8 cellular contexts compared by ENCODE assay signal in the genomic region with DNA sequence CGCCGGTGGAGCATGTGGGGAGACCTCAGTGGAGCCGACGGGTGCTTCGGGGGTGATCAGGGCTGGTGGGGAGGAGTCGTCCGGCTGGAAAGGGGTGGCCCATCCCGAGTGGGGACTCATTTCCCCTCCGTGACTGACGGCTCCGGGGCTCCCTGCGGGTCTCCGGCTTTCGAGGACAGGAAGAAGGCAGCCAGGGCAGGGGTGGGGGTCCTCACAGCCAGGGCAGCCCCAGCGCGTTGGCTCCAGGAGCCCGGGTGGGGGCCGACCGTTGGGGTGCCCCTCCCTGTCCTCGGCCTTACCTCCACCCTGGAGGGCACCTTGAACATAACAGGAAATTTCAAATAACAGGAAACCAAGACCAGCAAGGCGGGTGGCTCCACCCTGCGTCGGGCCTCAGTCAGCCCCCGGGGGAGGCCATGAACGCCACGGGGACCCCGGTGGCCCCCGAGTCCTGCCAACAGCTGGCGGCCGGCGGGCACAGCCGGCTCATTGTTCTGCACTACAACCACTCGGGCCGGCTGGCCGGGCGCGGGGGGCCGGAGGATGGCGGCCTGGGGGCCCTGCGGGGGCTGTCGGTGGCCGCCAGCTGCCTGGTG. TPM values are rescaled to one million over a fixed set of nuclear protein-coding genes. Genes with fewer than 3 reads are reported as not detected.
DNase-seq lines count a peak whose midpoint lies in the region; ATAC-seq, FAIRE-seq and TF ChIP-seq lines count a peak whose summit lies in the region.

A gene with protein sequence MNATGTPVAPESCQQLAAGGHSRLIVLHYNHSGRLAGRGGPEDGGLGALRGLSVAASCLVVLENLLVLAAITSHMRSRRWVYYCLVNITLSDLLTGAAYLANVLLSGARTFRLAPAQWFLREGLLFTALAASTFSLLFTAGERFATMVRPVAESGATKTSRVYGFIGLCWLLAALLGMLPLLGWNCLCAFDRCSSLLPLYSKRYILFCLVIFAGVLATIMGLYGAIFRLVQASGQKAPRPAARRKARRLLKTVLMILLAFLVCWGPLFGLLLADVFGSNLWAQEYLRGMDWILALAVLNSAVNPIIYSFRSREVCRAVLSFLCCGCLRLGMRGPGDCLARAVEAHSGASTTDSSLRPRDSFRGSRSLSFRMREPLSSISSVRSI (plus strand): TSS at position 393 of the 596 bp plus-strand sequence. CDS start 24 bp downstream, at position 417.

- DNase-seq in GM12878 (ENCODE audit: low read depth, low spot score): no peak
- DNase-seq in stimulated activated CD4-positive, alpha-beta T cell treated with anti-CD3 and anti-CD28 coated beads, Interleukin-15, amount 100 ng/mL, for 1 hour (ENCODE audit: low read depth in 1 of 2, low spot score in 1 of 2): peak; percentile 36 to 60
- no peak for DNase-seq in DMS79 treated with DMSO at 0.1 percent for 48 hours (lab: John Stamatoyannopoulos, UW)
- DNase-seq in iPS-NIHi11 (ENCODE audit: low spot score): no peak

- no peaks in the 10 kb centered on the region for H3K9me3 ChIP-seq in GM12878 (replicated peaks; ENCODE audit: control insufficient read depth, insufficient read depth, low read length)

- RAD21 ChIA-PET in GM12878 (lab: Charles Lee; ENCODE audit: unreplicated experiment): no interaction called here

- H3K4me2 ChIP-seq in GM12878 (ENCODE audit: control insufficient read depth, insufficient read depth): peak within 1 kb of the TSS; percentile 75

- no peaks in the 10 kb centered on the region for H3K27me3 ChIP-seq in GM12878 (replicated peaks in 1 of 2; ENCODE audit: control insufficient read depth in 2 of 2, insufficient read depth in 2 of 2, low read length in 1 of 2)

- ATAC-seq in GM19397 (IDR thresholded peaks at IDR 0.05; ENCODE audit: unreplicated experiment) (peak; percentile 37), GM12878 (peak; percentile 72), HG02885 (IDR thresholded peaks at IDR 0.05; ENCODE audit: poor library complexity, unreplicated experiment) (no peak), GM21381 (IDR thresholded peaks at IDR 0.05; ENCODE audit: unreplicated experiment) (no peak)

- H3K36me3 ChIP-seq in GM12878 (ENCODE audit: control insufficient read depth in 2 of 2, insufficient read depth in 2 of 2, low read length in 1 of 2): no peaks in the 10 kb centered on the region

- POLR2A ChIA-PET in GM12878 (lab: Charles Lee): interaction anchor here (1.0 to 1.1 kb wide), 2 partner anchors 46 to 50 kb away, joined by 3 read pairs; no protein-coding TSS in a partner anchor

- FAIRE-seq in GM12878 (lab: Jason Lieb, UNC): no peak

- H2AFZ ChIP-seq in GM12878 (ENCODE audit: control insufficient read depth, low read depth, low read length): peak within 1 kb of the TSS; percentile 58

- SMC1A ChIA-PET in GM12878 (lab: Charles Lee; ENCODE audit: uncharacterized antibody, unreplicated experiment): no interaction called here

- peak within 1 kb of the TSS; percentile 81 for H3K4me3 ChIP-seq in GM12878

- TF ChIP-seq CTCF in GM12878 (IDR thresholded peaks at IDR 0.05 in 2 of 3, conservative IDR thresholded peaks at IDR 0.05 in 1 of 3; ENCODE audit: control insufficient read depth in 2 of 3, extremely low read depth in 1 of 3, insufficient read depth in 1 of 3, low read depth in 3 of 3, low read length in 3 of 3): peak in 2 of 3 experiments; percentile 15 to 23; a peak in 2 of 6 replicates

- 0 out of 2 replicates have a peak, but pooled peaks have one; percentile 9 for TF ChIP-seq RAD21 in GM12878 (IDR thresholded peaks at IDR 0.05; ENCODE audit: insufficient read depth, low read depth, low read length)

- no peaks in the 10 kb centered on the region; the same call in 1 of the 2 replicates for H4K20me1 ChIP-seq in GM12878 (ENCODE audit: control insufficient read depth, insufficient read depth)

- peak within 1 kb of the TSS; percentile 95 for H3K27ac ChIP-seq in GM12878 (ENCODE audit: control insufficient read depth, insufficient read depth)

- peak within 1 kb of the TSS; percentile 89 for H3K9ac ChIP-seq in GM12878 (ENCODE audit: control insufficient read depth, insufficient read depth, low read length)

- no peak for TF ChIP-seq EP300 in GM12878 (IDR thresholded peaks at IDR 0.05; ENCODE audit: borderline replicate concordance in 1 of 2, control insufficient read depth in 1 of 2, low read depth in 2 of 2, low read length in 2 of 2)

- H3K4me1 ChIP-seq in GM12878 (ENCODE audit: control insufficient read depth, insufficient read depth, low read length): peaks cover 22% of the 10 kb centered on the region

- TF ChIP-seq POLR2A in GM12878 (IDR thresholded peaks at IDR 0.05; ENCODE audit: low read depth, low read length): peak; percentile 78

- CTCF ChIA-PET in GM12878 (lab: Yijun Ruan, JAX): interaction anchor here (0.5 kb wide), 1 partner anchor 97 kb away, joined by 3 read pairs; no protein-coding TSS in a partner anchor

- intact Hi-C loops in T-helper 1 cell treated with Interleukin-12 subunit alpha and Interleukin-12 subunit beta and Interleukin-4 antibody, amounts not matched to agents 30 ng/mL and 1 ng/mL, for 36 hours (cut with micrococcal nuclease): loop anchor here (1.0 to 2.0 kb wide), 2 partner anchors 15 to 46 kb away; no protein-coding TSS in a partner anchor
- intact Hi-C loops in GM12878 (cut with micrococcal nuclease; ENCODE audit: unreplicated experiment): no loop called here

- peaks cover 49% of the 10 kb centered on the region for H3K79me2 ChIP-seq in GM12878 (ENCODE audit: control insufficient read depth, insufficient read depth, low read length)

- BruUV-seq in GM12878 (replicated peaks; lab: Mats Ljungman, UMichigan): no TSS peak

- in situ Hi-C loops in GM12878 (cut with MboI): no loop called here

- 1% methylated on average over 40 of the region's 42 CpGs for WGBS in GM12878 (ENCODE audit: insufficient coverage, insufficient replicate concordance, low lambda C conversion rate, missing lambda C conversion rate)

TF ChIP-seq in GM12878, 131 proteins besides CTCF, POLR2A, EP300 and RAD21 (continues in another document):
- TF ChIP-seq, protein P1, sequence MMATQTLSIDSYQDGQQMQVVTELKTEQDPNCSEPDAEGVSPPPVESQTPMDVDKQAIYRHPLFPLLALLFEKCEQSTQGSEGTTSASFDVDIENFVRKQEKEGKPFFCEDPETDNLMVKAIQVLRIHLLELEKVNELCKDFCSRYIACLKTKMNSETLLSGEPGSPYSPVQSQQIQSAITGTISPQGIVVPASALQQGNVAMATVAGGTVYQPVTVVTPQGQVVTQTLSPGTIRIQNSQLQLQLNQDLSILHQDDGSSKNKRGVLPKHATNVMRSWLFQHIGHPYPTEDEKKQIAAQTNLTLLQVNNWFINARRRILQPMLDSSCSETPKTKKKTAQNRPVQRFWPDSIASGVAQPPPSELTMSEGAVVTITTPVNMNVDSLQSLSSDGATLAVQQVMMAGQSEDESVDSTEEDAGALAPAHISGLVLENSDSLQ (IDR thresholded peaks at IDR 0.05): peak; percentile 81
- peak; percentile 45; the same call in 1 of the 2 replicates for TF ChIP-seq IKZF1 (conservative IDR thresholded peaks at IDR 0.05)
- peak; percentile 39; the same call in 1 of the 3 replicates for TF ChIP-seq POU2F2 (IDR thresholded peaks at IDR 0.05; ENCODE audit: borderline replicate concordance, low read depth, low read length)
- TF ChIP-seq TAF1 (IDR thresholded peaks at IDR 0.05; ENCODE audit: borderline replicate concordance, low read depth, low read length): 0 out of 2 replicates have a peak, but pooled peaks have one; percentile 28
- TF ChIP-seq HDGF (IDR thresholded peaks at IDR 0.05): 0 out of 2 replicates have a peak, but pooled peaks have one; percentile 20
- no peak for TF ChIP-seq MYB (IDR thresholded peaks at IDR 0.05; ENCODE audit: borderline replicate concordance, low read depth, low read length)
- TF ChIP-seq SUPT20H (IDR thresholded peaks at IDR 0.05; ENCODE audit: borderline replicate concordance, control insufficient read depth, low read depth, low read length): no peak
- peak; percentile 16; the same call in 1 of the 2 replicates for TF ChIP-seq SMARCA5 (IDR thresholded peaks at IDR 0.05)
- TF ChIP-seq SMC3 (IDR thresholded peaks at IDR 0.05; ENCODE audit: borderline replicate concordance, low read length): 0 out of 2 replicates have a peak, but pooled peaks have one; percentile 7
- TF ChIP-seq BACH1 (IDR thresholded peaks at IDR 0.05; ENCODE audit: borderline replicate concordance): no peak

RNA-seq across cellular contexts. Expression of the gene that starts here (rescaled TPM):
- 179 TPM in 2 replicates for total RNA-seq in T-helper 1 cell treated with Interleukin-12 subunit alpha and Interleukin-12 subunit beta and Interleukin-4 antibody, amounts not matched to agents 30 ng/mL and 1 ng/mL, for 36 hours
- total RNA-seq in GM12878 (2013; cell fraction: nucleolus; rRNA removed): 25.9 and 29.4 TPM in 2 replicates
- total RNA-seq in GM12878 (2014; rRNA removed) (50.1 and 57.7 TPM in 2 replicates), GM12878 (2014; rRNA removed; fragmentation: Illumina TruSeq; extraction: Trizol) (4.7 and 6.1 TPM in 2 replicates), GM12878 (2021) (32.4 and 33.7 TPM in 2 replicates)
- 5.5 TPM for polyA plus RNA-seq in GM12878 (2011; ENCODE audit: low read depth)
- polyA plus RNA-seq in GM12878 (2011; rRNA removed) (not detected in 2 replicates), GM12878 (2014; fragmentation: Illumina TruSeq; extraction: Trizol) (0.54 TPM in 1 of 2 replicates, not detected in the other), GM12878 (2014; fragmentation: Nextera tagmentation; extraction: Ambion mirVana) (1 to 10 TPM in 1 of 2 experiments, under 1 TPM in 1; 0.19 to 1.2 TPM), GM12878 (2014; rRNA removed) (35.7 and 44.5 TPM in 2 replicates), GM12878 (2016; fragmentation: Nextera tagmentation; extraction: Ambion mirVana) (10 to 100 TPM; 42.2 to 43.3 TPM)
- polyA plus RNA-seq in GM12878 (2011; cell fraction: cytosol; rRNA removed): 0.04 TPM in 1 of 2 replicates, not detected in the other
- polyA plus RNA-seq in GM12878 (2011; cell fraction: nucleus; rRNA removed): 0.26 and 0.33 TPM in 2 replicates
- polyA plus RNA-seq in GM12878 (2012): 20.4 and 25.5 TPM in 2 replicates
- not detected in 2 replicates for polyA minus RNA-seq in GM12878 (2011; rRNA and poly(A)+ RNA removed)
- polyA minus RNA-seq in GM12878 (2011; cell fraction: cytosol; rRNA and poly(A)+ RNA removed): not detected in 2 replicates
- 0.29 TPM in 1 of 2 replicates, not detected in the other for polyA minus RNA-seq in GM12878 (2011; cell fraction: nucleus; rRNA and poly(A)+ RNA removed)

Comparison
In these comparisons a context has a peak if more than half of its experiments do, and no peak if none do; other contexts are left out.
1. ATAC-seq: peak in GM19397 (single experiment) and GM12878 (single experiment); none in HG02885 (single experiment) and GM21381 (single experiment).
2. DNase-seq: peak in stimulated activated CD4-positive, alpha-beta T cell treated with anti-CD3 and anti-CD28 coated beads, Interleukin-15, amount 100 ng/mL, for 1 hour (2 of 2); none in GM12878 (single experiment), DMS79 treated with DMSO at 0.1 percent for 48 hours (single experiment) and iPS-NIHi11 (single experiment).